In genomic region chr1:24155011-24155782, GRCh38 we compare ENCODE assay signal across 1 cellular context.
TF ChIP-seq lines count a peak whose summit lies in the region.

No MANE protein-coding gene starts in this region.

TF ChIP-seq in HepG2, 621 proteins besides CTCF, POLR2A, EP300 and RAD21 (continued from another document and continues in another):
- TF ChIP-seq HIC2 (CRISPR knock-in tag; IDR thresholded peaks at IDR 0.05; ENCODE audit: low read depth) (no peak), SALL1 (CRISPR knock-in tag; IDR thresholded peaks at IDR 0.05) (peak; percentile 81), ZNF569 (CRISPR knock-in tag; IDR thresholded peaks at IDR 0.05; ENCODE audit: borderline replicate concordance) (no peak), SMARCC2 (IDR thresholded peaks at IDR 0.05) (no peak), SOX6 (IDR thresholded peaks at IDR 0.05) (no peak), SOX6 (CRISPR knock-in tag; IDR thresholded peaks at IDR 0.05) (peak; percentile 41; the same call in 1 of the 2 replicates), ZFX (CRISPR knock-in tag; IDR thresholded peaks at IDR 0.05; ENCODE audit: low read depth) (no peak), SRF (IDR thresholded peaks at IDR 0.05; ENCODE audit: low read depth, low read length) (no peak), ZNF660 (CRISPR knock-in tag; IDR thresholded peaks at IDR 0.05; ENCODE audit: borderline replicate concordance, low read depth) (no peak), ZNF598 (CRISPR knock-in tag; IDR thresholded peaks at IDR 0.05; ENCODE audit: borderline replicate concordance) (no peak), ZBTB8A (CRISPR knock-in tag; IDR thresholded peaks at IDR 0.05; ENCODE audit: borderline replicate concordance, low read depth) (no peak), TEAD3 (CRISPR knock-in tag; optimal IDR thresholded peaks at IDR 0.05; ENCODE audit: borderline replicate concordance) (peak; percentile 16), TEAD2 (CRISPR knock-in tag; IDR thresholded peaks at IDR 0.05) (no peak), ELF4 (CRISPR knock-in tag; IDR thresholded peaks at IDR 0.05; ENCODE audit: borderline replicate concordance) (no peak), ZNF576 (CRISPR knock-in tag; IDR thresholded peaks at IDR 0.05) (no peak), STAT6 (CRISPR knock-in tag; IDR thresholded peaks at IDR 0.05; ENCODE audit: borderline replicate concordance) (no peak), MXD1 (CRISPR knock-in tag; IDR thresholded peaks at IDR 0.05) (no peak), ZHX2 (IDR thresholded peaks at IDR 0.05; ENCODE audit: low read depth) (no peak), ZHX2 (CRISPR knock-in tag; IDR thresholded peaks at IDR 0.05; ENCODE audit: borderline replicate concordance) (no peak), ZNF614 (CRISPR knock-in tag; IDR thresholded peaks at IDR 0.05; ENCODE audit: borderline replicate concordance) (no peak), RELA (CRISPR knock-in tag; IDR thresholded peaks at IDR 0.05) (0 out of 2 replicates have a peak, but pooled peaks have one; percentile 71), JDP2 (CRISPR knock-in tag; IDR thresholded peaks at IDR 0.05; ENCODE audit: borderline replicate concordance) (no peak), RBM39 (IDR thresholded peaks at IDR 0.05; ENCODE audit: low read depth, low read length, poor library complexity, severe bottlenecking) (no peak), ZNF770 (CRISPR knock-in tag; IDR thresholded peaks at IDR 0.05) (no peak), MYC (CRISPR knock-in tag; IDR thresholded peaks at IDR 0.05; ENCODE audit: borderline replicate concordance) (no peak), ZNF639 (CRISPR knock-in tag; conservative IDR thresholded peaks at IDR 0.05) (no peak), RARG (CRISPR knock-in tag; IDR thresholded peaks at IDR 0.05; ENCODE audit: low read depth) (no peak), ZNF878 (CRISPR knock-in tag; IDR thresholded peaks at IDR 0.05) (no peak), ZKSCAN8 (CRISPR knock-in tag; IDR thresholded peaks at IDR 0.05; ENCODE audit: borderline replicate concordance) (no peak), SAFB2 (CRISPR knock-in tag; IDR thresholded peaks at IDR 0.05; ENCODE audit: borderline replicate concordance, low read depth) (no peak), ARNT (IDR thresholded peaks at IDR 0.05) (no peak), MEF2D (CRISPR knock-in tag; IDR thresholded peaks at IDR 0.05) (no peak), SKIL (CRISPR knock-in tag; IDR thresholded peaks at IDR 0.05; ENCODE audit: borderline replicate concordance) (no peak)
- TF ChIP-seq, protein P1, sequence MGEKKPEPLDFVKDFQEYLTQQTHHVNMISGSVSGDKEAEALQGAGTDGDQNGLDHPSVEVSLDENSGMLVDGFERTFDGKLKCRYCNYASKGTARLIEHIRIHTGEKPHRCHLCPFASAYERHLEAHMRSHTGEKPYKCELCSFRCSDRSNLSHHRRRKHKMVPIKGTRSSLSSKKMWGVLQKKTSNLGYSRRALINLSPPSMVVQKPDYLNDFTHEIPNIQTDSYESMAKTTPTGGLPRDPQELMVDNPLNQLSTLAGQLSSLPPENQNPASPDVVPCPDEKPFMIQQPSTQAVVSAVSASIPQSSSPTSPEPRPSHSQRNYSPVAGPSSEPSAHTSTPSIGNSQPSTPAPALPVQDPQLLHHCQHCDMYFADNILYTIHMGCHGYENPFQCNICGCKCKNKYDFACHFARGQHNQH (CRISPR knock-in tag; IDR thresholded peaks at IDR 0.05): no peak
- TF ChIP-seq, protein P2, sequence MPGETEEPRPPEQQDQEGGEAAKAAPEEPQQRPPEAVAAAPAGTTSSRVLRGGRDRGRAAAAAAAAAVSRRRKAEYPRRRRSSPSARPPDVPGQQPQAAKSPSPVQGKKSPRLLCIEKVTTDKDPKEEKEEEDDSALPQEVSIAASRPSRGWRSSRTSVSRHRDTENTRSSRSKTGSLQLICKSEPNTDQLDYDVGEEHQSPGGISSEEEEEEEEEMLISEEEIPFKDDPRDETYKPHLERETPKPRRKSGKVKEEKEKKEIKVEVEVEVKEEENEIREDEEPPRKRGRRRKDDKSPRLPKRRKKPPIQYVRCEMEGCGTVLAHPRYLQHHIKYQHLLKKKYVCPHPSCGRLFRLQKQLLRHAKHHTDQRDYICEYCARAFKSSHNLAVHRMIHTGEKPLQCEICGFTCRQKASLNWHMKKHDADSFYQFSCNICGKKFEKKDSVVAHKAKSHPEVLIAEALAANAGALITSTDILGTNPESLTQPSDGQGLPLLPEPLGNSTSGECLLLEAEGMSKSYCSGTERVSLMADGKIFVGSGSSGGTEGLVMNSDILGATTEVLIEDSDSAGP (CRISPR knock-in tag; IDR thresholded peaks at IDR 0.05; ENCODE audit: borderline replicate concordance): no peak
- TF ChIP-seq, protein P3, sequence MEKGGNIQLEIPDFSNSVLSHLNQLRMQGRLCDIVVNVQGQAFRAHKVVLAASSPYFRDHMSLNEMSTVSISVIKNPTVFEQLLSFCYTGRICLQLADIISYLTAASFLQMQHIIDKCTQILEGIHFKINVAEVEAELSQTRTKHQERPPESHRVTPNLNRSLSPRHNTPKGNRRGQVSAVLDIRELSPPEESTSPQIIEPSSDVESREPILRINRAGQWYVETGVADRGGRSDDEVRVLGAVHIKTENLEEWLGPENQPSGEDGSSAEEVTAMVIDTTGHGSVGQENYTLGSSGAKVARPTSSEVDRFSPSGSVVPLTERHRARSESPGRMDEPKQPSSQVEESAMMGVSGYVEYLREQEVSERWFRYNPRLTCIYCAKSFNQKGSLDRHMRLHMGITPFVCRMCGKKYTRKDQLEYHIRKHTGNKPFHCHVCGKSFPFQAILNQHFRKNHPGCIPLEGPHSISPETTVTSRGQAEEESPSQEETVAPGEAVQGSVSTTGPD (CRISPR knock-in tag; IDR thresholded peaks at IDR 0.05): no peak
